1 cellular context compared by ENCODE assay signal in genomic region chr15:89750560-89751542, GRCh38.
TF ChIP-seq lines count a peak whose summit lies in the region.

TSS of gene MESP1 (minus strand) at chr15:89751249. CDS start at chr15:89751231, 18 bp downstream.

TF ChIP-seq in K562, 482 proteins besides CTCF, POLR2A, EP300 and RAD21 (continued from another document):
- TF ChIP-seq MXD1 (CRISPR knock-in tag; IDR thresholded peaks at IDR 0.05; ENCODE audit: borderline replicate concordance, poor library complexity, severe bottlenecking) (no peak), RBFOX2 (IDR thresholded peaks at IDR 0.05; ENCODE audit: low read depth, low read length) (peak; percentile 81), ATF7 (IDR thresholded peaks at IDR 0.05) (peak; percentile 49), PURB (CRISPR knock-in tag; IDR thresholded peaks at IDR 0.05; ENCODE audit: low read depth) (no peak), COPS2 (conservative IDR thresholded peaks at IDR 0.05) (no peak), FOXO4 (CRISPR knock-in tag; IDR thresholded peaks at IDR 0.05) (no peak), E2F8 (IDR thresholded peaks at IDR 0.05; ENCODE audit: low read depth, partially characterized antibody) (no peak), EP400 (IDR thresholded peaks at IDR 0.05) (no peak), ZNF766 (CRISPR knock-in tag; conservative IDR thresholded peaks at IDR 0.05) (no peak), ZNF444 (CRISPR knock-in tag; IDR thresholded peaks at IDR 0.05) (no peak), ZBTB49 (CRISPR knock-in tag; IDR thresholded peaks at IDR 0.05; ENCODE audit: borderline replicate concordance) (no peak), DNMT1 (IDR thresholded peaks at IDR 0.05) (no peak), TAF7 (tag; IDR thresholded peaks at IDR 0.05) (no peak), FOXM1 (IDR thresholded peaks at IDR 0.05; ENCODE audit: low read depth) (no peak), FOXM1 (CRISPR knock-in tag; IDR thresholded peaks at IDR 0.05; ENCODE audit: low read depth) (no peak), HOXB6 (CRISPR knock-in tag; IDR thresholded peaks at IDR 0.05; ENCODE audit: borderline replicate concordance) (no peak)
